8 cellular contexts compared by ENCODE assay signal in the genomic region with DNA sequence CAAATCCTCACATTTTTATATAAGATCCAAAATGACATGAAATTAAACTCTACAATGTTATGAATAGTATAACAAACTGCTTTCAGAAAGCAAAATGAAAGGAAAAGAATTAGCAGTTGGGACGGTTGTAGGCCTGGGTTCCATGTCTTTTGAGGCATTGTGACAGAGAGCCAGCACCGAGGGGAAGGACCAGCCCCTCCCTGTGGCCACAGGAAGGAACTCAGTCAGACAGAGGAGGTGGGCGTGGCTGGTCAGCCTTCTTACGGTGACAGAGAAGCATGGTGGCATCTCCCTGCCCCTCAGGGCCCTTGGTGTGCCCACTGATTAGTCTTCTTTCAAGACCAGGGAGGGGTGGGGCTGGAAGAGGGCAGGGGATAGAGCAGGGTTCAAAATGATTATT. TPM values are rescaled to one million over a fixed set of nuclear protein-coding genes. Genes with fewer than 3 reads are reported as not detected.
A peak's percentile ranks its signal among the peaks of the same experiment; 100 is the strongest.
DNase-seq lines count a peak whose midpoint lies in the region; ATAC-seq, FAIRE-seq and TF ChIP-seq lines count a peak whose summit lies in the region.

No MANE protein-coding gene starts in this region.

- TF ChIP-seq POLR2A in A549 (IDR thresholded peaks at IDR 0.05; ENCODE audit: low read length) (no peak), K562 (conservative IDR thresholded peaks at IDR 0.05) (no peak)

- in situ Hi-C loops in K562 (cut with MboI), result no loop called here

- H3K9me1 ChIP-seq in K562 (ENCODE audit: control insufficient read depth, insufficient read depth, low read length), result peaks cover 4% of the 10 kb centered on the region

- H3K27ac ChIP-seq in A549 (peak overlapping the region in 1 of 2 experiments; percentile 31; a peak in 2 of 6 replicates), SJSA1 (no peak overlapping the region), K562 (ENCODE audit: extremely low read depth, low read depth, low read length) (peak overlapping the region; percentile 34; the same call in 1 of the 3 replicates)

- H3K4me3 ChIP-seq in A549, result no peak overlapping the region
- no peak overlapping the region for H3K4me3 ChIP-seq in GM12864 (ENCODE audit: low read depth, low read length)
- no peak overlapping the region for H3K4me3 ChIP-seq in SJSA1
- no peak overlapping the region for H3K4me3 ChIP-seq in K562

- CTCF ChIA-PET in A549 (lab: Yijun Ruan, JAX) (interaction anchor here (1.0 to 12.6 kb wide), 8 partner anchors 23 to 419 kb away, joined by 3 to 160 read pairs (median 4); no protein-coding TSS in a partner anchor), K562 (lab: Yijun Ruan, JAX; ENCODE audit: low intra/inter-chr PET ratio) (interaction anchor here (0.6 to 1.1 kb wide), 4 partner anchors 131 to 343 kb away, joined by 3 to 4 read pairs (median 4); partner anchors contain the start of gene KIFC3)

- intact Hi-C loops in K562 (cut with micrococcal nuclease), result loop anchor here (10.0 kb wide), 1 partner anchor 350 kb away; no protein-coding TSS in a partner anchor

- H3K9me3 ChIP-seq in A549 (no peaks in the 10 kb centered on the region), SJSA1 (replicated peaks) (no peaks in the 10 kb centered on the region), K562 (replicated peaks; ENCODE audit: control insufficient read depth, insufficient read depth, low read depth, low read length) (no peaks in the 10 kb centered on the region)

- TF ChIP-seq EP300 in A549 (IDR thresholded peaks at IDR 0.05), result no peak
- TF ChIP-seq EP300 in K562 (IDR thresholded peaks at IDR 0.05; ENCODE audit: low read length), result no peak

- BruUV-seq in K562 (replicated peaks; lab: Mats Ljungman, UMichigan), result no TSS peak

- H3K4me1 ChIP-seq in A549, result peaks cover 42% of the 10 kb centered on the region
- peaks cover 40% of the 10 kb centered on the region for H3K4me1 ChIP-seq in SJSA1 (replicated peaks)
- peaks cover 16 to 21% of the 10 kb centered on the region in 2 experiments; a peak in 4 of 5 replicates for H3K4me1 ChIP-seq in K562 (replicated peaks in 1 of 2; ENCODE audit: control insufficient read depth in 2 of 2, insufficient read depth in 2 of 2, low read length in 2 of 2)

- TF ChIP-seq CTCF in A549 (IDR thresholded peaks at IDR 0.05), result peak; percentile 44
- TF ChIP-seq CTCF in GM12864 (IDR thresholded peaks at IDR 0.05; ENCODE audit: low read depth, low read length, missing control alignments), result peak; percentile 42
- TF ChIP-seq CTCF in K562 (IDR thresholded peaks at IDR 0.05 in 2 of 3, conservative IDR thresholded peaks at IDR 0.05 in 1 of 3; ENCODE audit: insufficient read depth in 2 of 3, low read depth in 1 of 3, low read length in 3 of 3), result peak; percentile 83 to 90 (median 83)

- peaks cover 5% of the 10 kb centered on the region for H4K20me1 ChIP-seq in K562 (replicated peaks; ENCODE audit: control insufficient read depth, insufficient read depth, low read length)

- H3K27me3 ChIP-seq in SJSA1 (replicated peaks) (no peaks in the 10 kb centered on the region), K562 (ENCODE audit: control insufficient read depth in 2 of 2, insufficient read depth in 2 of 2, low read length in 2 of 2) (no peaks in the 10 kb centered on the region)

- no peak for FAIRE-seq in A549 (lab: Jason Lieb, UNC)
- FAIRE-seq in K562 (lab: Jason Lieb, UNC), result peak; percentile 98

- H3K4me2 ChIP-seq in A549 (peak overlapping the region; percentile 37; the same call in 1 of the 3 replicates), K562 (ENCODE audit: insufficient read depth, low read length) (no peak overlapping the region)

- POLR2A ChIA-PET in A549 (lab: Yijun Ruan, JAX) (no interaction called here), K562 (lab: Yijun Ruan, JAX) (interaction anchor here (0.6 to 1.4 kb wide), 2 partner anchors 18 to 432 kb away, joined by 3 to 5 read pairs; a partner anchor contains a TSS)

- DNase-seq in A549 (ENCODE audit: low read depth in 1 of 2, low spot score in 1 of 2) (peak in 1 of 2 experiments; percentile 77), GM12864 (ENCODE audit: low read depth) (no peak), SJSA1 (ENCODE audit: low read depth in 1 of 2, low spot score in 2 of 2) (peak; percentile 54 to 76), K562 (ENCODE audit: extremely low read depth in 1 of 4, low spot score in 3 of 4) (peak; percentile 71 to 86 (median 74)), lung microvascular endothelial cell (ENCODE audit: low read depth in 2 of 2) (peak; percentile 23 to 65), putamen (ENCODE audit: low spot score) (no peak)

- peak overlapping the region; percentile 16; the same call in 1 of the 2 replicates for H2AFZ ChIP-seq in K562 (ENCODE audit: low read depth, low read length)

- ATAC-seq in A549 (peak; percentile 72 to 82), HG03432 (IDR thresholded peaks at IDR 0.05; ENCODE audit: unreplicated experiment) (peak; percentile 44), K562 (peak; percentile 95), HG03378 (IDR thresholded peaks at IDR 0.05; ENCODE audit: unreplicated experiment) (no peak)

- H3K79me2 ChIP-seq in K562 (ENCODE audit: control insufficient read depth, insufficient read depth, low read length), result no peaks in the 10 kb centered on the region; the same call in 2 of the 3 replicates

- H3K9ac ChIP-seq in K562 (ENCODE audit: insufficient read depth in 1 of 2, low read depth in 2 of 2, low read length in 2 of 2), result no peak overlapping the region

- 13% methylated on average over 4 of the region's 4 CpGs for WGBS in A549 (ENCODE audit: missing lambda C conversion rate)
- 3% methylated on average over 4 of the region's 4 CpGs for WGBS in K562 (ENCODE audit: insufficient coverage, low coverage, missing lambda C conversion rate)

- H3K36me3 ChIP-seq in SJSA1 (peaks cover 47% of the 10 kb centered on the region), K562 (ENCODE audit: control insufficient read depth, insufficient read depth, low read length) (peaks cover 14% of the 10 kb centered on the region; the same call in 2 of the 3 replicates)

- TF ChIP-seq RAD21 in A549 (conservative IDR thresholded peaks at IDR 0.05 in 1 of 2, IDR thresholded peaks at IDR 0.05 in 1 of 2) (peak; percentile 45 to 54; a peak in 4 of 5 replicates), K562 (CRISPR knock-in tag; conservative IDR thresholded peaks at IDR 0.05 in 1 of 2, IDR thresholded peaks at IDR 0.05 in 1 of 2) (peak; percentile 56 to 80)

RNA-seq across cellular contexts. Expression of gene ZNF319, which starts 5.7 kb away (rescaled TPM):
- 10.8 and 12.0 TPM in 2 replicates for polyA plus RNA-seq in A549 (2011; rRNA removed)
- 12.6 and 15.6 TPM in 2 replicates for polyA plus RNA-seq in A549 (2012; cell fraction: cytosol; rRNA removed)
- 13.5 and 27.6 TPM in 2 replicates for polyA plus RNA-seq in A549 (2012; cell fraction: nucleus; rRNA removed)
- 11.1 to 11.6 TPM (median 11.3 TPM) in 3 replicates for polyA plus RNA-seq in A549 (2017; fragmentation: RNase III; extraction: RNeasy Plus Mini Kit Qiagen cat#74134 plus additional on column Dnase treatment)
- 11.4 and 13.3 TPM in 2 replicates for polyA minus RNA-seq in A549 (2011; rRNA and poly(A)+ RNA removed)
- 1.5 and 4.3 TPM in 2 replicates for total RNA-seq in SJSA1 (2014; rRNA removed; shearing (Covaris generic))
- 3.7 and 13.4 TPM in 2 replicates for total RNA-seq in K562 (2011; cell fraction: chromatin; rRNA removed; ENCODE audit: low replicate concordance)
- total RNA-seq in K562 (2011; cell fraction: nucleolus; rRNA removed), result 6.6 and 7.3 TPM in 2 replicates
- total RNA-seq in K562 (2011; cell fraction: nucleoplasm; rRNA removed), result 3.7 and 4.7 TPM in 2 replicates
- 1.4 TPM in 2 replicates for total RNA-seq in K562 (2014; rRNA removed)
- 0.80 and 0.87 TPM in 2 replicates for total RNA-seq in K562 (2014; rRNA removed; fragmentation: Illumina TruSeq; extraction: Trizol)
- total RNA-seq in K562 (2015; rRNA removed; fragmentation: Illumina TruSeq; extraction: Trizol), result 1.0 and 1.2 TPM in 2 replicates
- total RNA-seq in K562 (2021), result 5.2 and 5.7 TPM in 2 replicates
- polyA plus RNA-seq in K562 (2011; rRNA removed), result 1.4 and 2.0 TPM in 2 replicates
- polyA plus RNA-seq in K562 (2011; cell fraction: cytosol; rRNA removed), result 2.3 and 3.2 TPM in 2 replicates
- polyA plus RNA-seq in K562 (2011; cell fraction: nucleus; rRNA removed), result 4.9 and 5.1 TPM in 2 replicates
- 3.2 and 6.6 TPM in 2 replicates for polyA plus RNA-seq in K562 (2012)
- polyA plus RNA-seq in K562 (2014; fragmentation: Illumina TruSeq; extraction: Trizol), result 2.1 and 3.6 TPM in 2 replicates
- polyA plus RNA-seq in K562 (2014; fragmentation: Nextera tagmentation; extraction: Ambion mirVana), result under 1 TPM; 0.20 to 0.31 TPM
- 2.7 and 3.2 TPM in 2 replicates for polyA plus RNA-seq in K562 (2014; rRNA removed)
- polyA minus RNA-seq in K562 (2011; rRNA and poly(A)+ RNA removed), result 2.2 and 3.0 TPM in 2 replicates
- polyA minus RNA-seq in K562 (2011; cell fraction: cytosol; rRNA and poly(A)+ RNA removed), result 3.2 and 6.1 TPM in 2 replicates
- 5.5 and 6.2 TPM in 2 replicates for polyA minus RNA-seq in K562 (2011; cell fraction: nucleus; rRNA and poly(A)+ RNA removed)
- 1.7 and 2.4 TPM in 2 replicates for total RNA-seq in lung microvascular endothelial cell

RNA-seq across cellular contexts. Expression of gene USB1, which starts 6.4 kb away (rescaled TPM):
- 88.2 and 88.8 TPM in 2 replicates for polyA plus RNA-seq in A549 (2011; rRNA removed)
- 170 and 213 TPM in 2 replicates for polyA plus RNA-seq in A549 (2012; cell fraction: cytosol; rRNA removed)
- 84.5 and 103 TPM in 2 replicates for polyA plus RNA-seq in A549 (2012; cell fraction: nucleus; rRNA removed)
- polyA plus RNA-seq in A549 (2017; fragmentation: RNase III; extraction: RNeasy Plus Mini Kit Qiagen cat#74134 plus additional on column Dnase treatment), result 132 to 143 TPM (median 140 TPM) in 3 replicates
- polyA minus RNA-seq in A549 (2011; rRNA and poly(A)+ RNA removed), result 111 and 129 TPM in 2 replicates
- 52.9 and 68.5 TPM in 2 replicates for total RNA-seq in SJSA1 (2014; rRNA removed; shearing (Covaris generic))
- total RNA-seq in K562 (2011; cell fraction: chromatin; rRNA removed; ENCODE audit: low replicate concordance), result 49.8 and 89.2 TPM in 2 replicates
- 52.8 and 56.4 TPM in 2 replicates for total RNA-seq in K562 (2011; cell fraction: nucleolus; rRNA removed)
- 57.2 and 72.5 TPM in 2 replicates for total RNA-seq in K562 (2011; cell fraction: nucleoplasm; rRNA removed)
- 18.0 and 19.4 TPM in 2 replicates for total RNA-seq in K562 (2014; rRNA removed)
- total RNA-seq in K562 (2014; rRNA removed; fragmentation: Illumina TruSeq; extraction: Trizol), result 12.1 and 13.1 TPM in 2 replicates
- 16.0 and 18.9 TPM in 2 replicates for total RNA-seq in K562 (2015; rRNA removed; fragmentation: Illumina TruSeq; extraction: Trizol)
- 69.6 and 73.6 TPM in 2 replicates for total RNA-seq in K562 (2021)
- 46.2 and 60.1 TPM in 2 replicates for polyA plus RNA-seq in K562 (2011; rRNA removed)
- polyA plus RNA-seq in K562 (2011; cell fraction: cytosol; rRNA removed), result 64.2 and 91.2 TPM in 2 replicates
- 37.6 and 65.1 TPM in 2 replicates for polyA plus RNA-seq in K562 (2011; cell fraction: nucleus; rRNA removed)
- 49.3 and 58.2 TPM in 2 replicates for polyA plus RNA-seq in K562 (2012)
- polyA plus RNA-seq in K562 (2014; fragmentation: Illumina TruSeq; extraction: Trizol), result 64.4 and 93.9 TPM in 2 replicates
- polyA plus RNA-seq in K562 (2014; fragmentation: Nextera tagmentation; extraction: Ambion mirVana), result 10 to 100 TPM; 11.6 to 12.1 TPM
- polyA plus RNA-seq in K562 (2014; rRNA removed), result 53.8 and 67.5 TPM in 2 replicates
- polyA minus RNA-seq in K562 (2011; rRNA and poly(A)+ RNA removed), result 29.9 and 44.9 TPM in 2 replicates
- polyA minus RNA-seq in K562 (2011; cell fraction: cytosol; rRNA and poly(A)+ RNA removed), result 42.9 and 56.9 TPM in 2 replicates
- 27.5 and 27.6 TPM in 2 replicates for polyA minus RNA-seq in K562 (2011; cell fraction: nucleus; rRNA and poly(A)+ RNA removed)
- 12.4 and 20.8 TPM in 2 replicates for total RNA-seq in lung microvascular endothelial cell

RNA-seq across cellular contexts. Expression of gene CNGB1, which starts 23.9 kb away (rescaled TPM):
- 0.12 and 0.39 TPM in 2 replicates for polyA plus RNA-seq in A549 (2011; rRNA removed)
- 0.19 and 0.45 TPM in 2 replicates for polyA plus RNA-seq in A549 (2012; cell fraction: cytosol; rRNA removed)
- 0.11 and 0.29 TPM in 2 replicates for polyA plus RNA-seq in A549 (2012; cell fraction: nucleus; rRNA removed)
- 0.15 to 0.23 TPM (median 0.21 TPM) in 3 replicates for polyA plus RNA-seq in A549 (2017; fragmentation: RNase III; extraction: RNeasy Plus Mini Kit Qiagen cat#74134 plus additional on column Dnase treatment)
- polyA minus RNA-seq in A549 (2011; rRNA and poly(A)+ RNA removed), result 0.10 TPM in 1 of 2 replicates, not detected in the other
- total RNA-seq in SJSA1 (2014; rRNA removed; shearing (Covaris generic)), result 0.13 TPM in 1 of 2 replicates, not detected in the other
- total RNA-seq in K562 (2011; cell fraction: chromatin; rRNA removed; ENCODE audit: low replicate concordance), result not detected in 2 replicates
- total RNA-seq in K562 (2011; cell fraction: nucleolus; rRNA removed), result not detected in 2 replicates
- total RNA-seq in K562 (2011; cell fraction: nucleoplasm; rRNA removed), result not detected in 2 replicates
- total RNA-seq in K562 (2014; rRNA removed), result not detected in 2 replicates
- not detected in 2 replicates for total RNA-seq in K562 (2014; rRNA removed; fragmentation: Illumina TruSeq; extraction: Trizol)
- not detected in 2 replicates for total RNA-seq in K562 (2015; rRNA removed; fragmentation: Illumina TruSeq; extraction: Trizol)
- not detected in 2 replicates for total RNA-seq in K562 (2021)
- not detected in 2 replicates for polyA plus RNA-seq in K562 (2011; rRNA removed)
- not detected in 2 replicates for polyA plus RNA-seq in K562 (2011; cell fraction: cytosol; rRNA removed)
- not detected in 2 replicates for polyA plus RNA-seq in K562 (2011; cell fraction: nucleus; rRNA removed)
- not detected in 2 replicates for polyA plus RNA-seq in K562 (2012)
- not detected in 2 replicates for polyA plus RNA-seq in K562 (2014; fragmentation: Illumina TruSeq; extraction: Trizol)
- polyA plus RNA-seq in K562 (2014; fragmentation: Nextera tagmentation; extraction: Ambion mirVana), result not detected
- not detected in 2 replicates for polyA plus RNA-seq in K562 (2014; rRNA removed)
- polyA minus RNA-seq in K562 (2011; rRNA and poly(A)+ RNA removed), result not detected in 2 replicates
- polyA minus RNA-seq in K562 (2011; cell fraction: cytosol; rRNA and poly(A)+ RNA removed), result not detected in 2 replicates
- polyA minus RNA-seq in K562 (2011; cell fraction: nucleus; rRNA and poly(A)+ RNA removed), result not detected in 2 replicates
- not detected in 2 replicates for total RNA-seq in lung microvascular endothelial cell

RNA-seq across cellular contexts. Expression of gene MMP15, which starts 30.8 kb away (rescaled TPM):
- 4.3 and 5.2 TPM in 2 replicates for polyA plus RNA-seq in A549 (2011; rRNA removed)
- polyA plus RNA-seq in A549 (2012; cell fraction: cytosol; rRNA removed), result 9.0 and 14.5 TPM in 2 replicates
- 25.4 and 32.6 TPM in 2 replicates for polyA plus RNA-seq in A549 (2012; cell fraction: nucleus; rRNA removed)
- 9.8 to 11.2 TPM (median 10.3 TPM) in 3 replicates for polyA plus RNA-seq in A549 (2017; fragmentation: RNase III; extraction: RNeasy Plus Mini Kit Qiagen cat#74134 plus additional on column Dnase treatment)
- 6.6 TPM in 2 replicates for polyA minus RNA-seq in A549 (2011; rRNA and poly(A)+ RNA removed)
- 1.2 and 1.9 TPM in 2 replicates for total RNA-seq in SJSA1 (2014; rRNA removed; shearing (Covaris generic))
- total RNA-seq in K562 (2011; cell fraction: chromatin; rRNA removed; ENCODE audit: low replicate concordance), result 6.1 and 32.3 TPM in 2 replicates
- 29.6 and 31.0 TPM in 2 replicates for total RNA-seq in K562 (2011; cell fraction: nucleolus; rRNA removed)
- total RNA-seq in K562 (2011; cell fraction: nucleoplasm; rRNA removed), result 16.6 and 19.7 TPM in 2 replicates
- 10.3 and 11.9 TPM in 2 replicates for total RNA-seq in K562 (2014; rRNA removed)
- total RNA-seq in K562 (2014; rRNA removed; fragmentation: Illumina TruSeq; extraction: Trizol), result 1.9 and 2.9 TPM in 2 replicates
- total RNA-seq in K562 (2015; rRNA removed; fragmentation: Illumina TruSeq; extraction: Trizol), result 5.5 and 5.6 TPM in 2 replicates
- total RNA-seq in K562 (2021), result 20.3 and 20.4 TPM in 2 replicates
- polyA plus RNA-seq in K562 (2011; rRNA removed), result 3.0 and 8.4 TPM in 2 replicates
- 8.5 and 13.5 TPM in 2 replicates for polyA plus RNA-seq in K562 (2011; cell fraction: cytosol; rRNA removed)
- polyA plus RNA-seq in K562 (2011; cell fraction: nucleus; rRNA removed), result 14.8 and 18.6 TPM in 2 replicates
- 9.6 and 14.7 TPM in 2 replicates for polyA plus RNA-seq in K562 (2012)
- 6.3 and 8.6 TPM in 2 replicates for polyA plus RNA-seq in K562 (2014; fragmentation: Illumina TruSeq; extraction: Trizol)
- under 1 TPM; 0.01 to 0.06 TPM for polyA plus RNA-seq in K562 (2014; fragmentation: Nextera tagmentation; extraction: Ambion mirVana)
- polyA plus RNA-seq in K562 (2014; rRNA removed), result 7.9 and 9.6 TPM in 2 replicates
- polyA minus RNA-seq in K562 (2011; rRNA and poly(A)+ RNA removed), result 2.8 and 3.4 TPM in 2 replicates
- 11.7 and 17.5 TPM in 2 replicates for polyA minus RNA-seq in K562 (2011; cell fraction: cytosol; rRNA and poly(A)+ RNA removed)
- 6.5 and 10.6 TPM in 2 replicates for polyA minus RNA-seq in K562 (2011; cell fraction: nucleus; rRNA and poly(A)+ RNA removed)
- 5.2 and 5.8 TPM in 2 replicates for total RNA-seq in lung microvascular endothelial cell

Comparison
In these comparisons a context has a peak if more than half of its experiments do, and no peak if none do; other contexts are left out.
1. DNase-seq: peak in SJSA1 (2 of 2), K562 (4 of 4) and lung microvascular endothelial cell (2 of 2); none in GM12864 (single experiment) and putamen (single experiment).
2. Of the 35 proteins assayed by ChIP-seq in both K562 and A549: peak only in K562: CEBPB; only in A549: none; in both: CTCF, RAD21 and SMC3; in neither: 29; mixed calls (peak in some experiments, not most) for 2.
3. Peak in every context shown above with its lines, with median percentiles within 50 percentile points of each other: CTCF ChIP-seq.